1 cellular context compared by ENCODE assay signal in the genomic region with DNA sequence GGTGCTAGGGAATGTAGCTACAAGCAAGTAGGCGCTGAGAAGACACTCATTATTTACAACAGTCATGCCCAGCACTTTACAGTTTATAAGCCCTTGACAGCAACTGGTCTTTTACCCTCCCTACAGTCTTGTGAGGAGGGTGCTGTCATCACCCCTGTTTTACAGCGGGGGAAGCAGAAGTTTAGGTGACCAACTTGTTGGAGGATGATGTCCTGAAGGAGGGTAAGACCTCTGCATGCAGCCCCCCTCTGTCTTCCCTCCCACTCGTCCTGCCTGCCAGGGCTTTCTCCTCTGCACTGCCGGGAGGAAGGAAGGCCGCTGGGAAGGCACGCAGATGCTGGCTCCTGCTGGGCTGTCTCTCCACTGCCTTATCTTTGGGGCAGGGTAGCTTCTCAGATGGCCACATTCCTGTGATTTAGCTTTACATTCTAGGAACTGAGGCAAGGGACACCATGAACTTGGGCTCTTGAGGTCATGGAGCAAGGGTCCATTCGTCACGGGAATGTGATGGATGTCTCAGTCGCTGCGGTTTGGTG.
A peak's percentile ranks its signal among the peaks of the same experiment; 100 is the strongest.
TF ChIP-seq lines count a peak whose summit lies in the region.

No MANE protein-coding gene starts in this region.

TF ChIP-seq in HepG2, 621 proteins besides CTCF, POLR2A, EP300 and RAD21 (continued from another document):
- no peak for TF ChIP-seq REL (CRISPR knock-in tag; conservative IDR thresholded peaks at IDR 0.05)
- peak; percentile 16; the same call in 1 of the 2 replicates for TF ChIP-seq RXRB (CRISPR knock-in tag; IDR thresholded peaks at IDR 0.05; ENCODE audit: borderline replicate concordance)
- TF ChIP-seq HNRNPLL (IDR thresholded peaks at IDR 0.05; ENCODE audit: low read depth, low read length, poor library complexity, severe bottlenecking), result no peak
- no peak for TF ChIP-seq CENPX (CRISPR knock-in tag; IDR thresholded peaks at IDR 0.05)
- TF ChIP-seq SIN3B (IDR thresholded peaks at IDR 0.05; ENCODE audit: low read length), result no peak
- TF ChIP-seq PTBP1 (IDR thresholded peaks at IDR 0.05; ENCODE audit: low read depth, low read length, poor library complexity, severe bottlenecking), result no peak
- TF ChIP-seq ZNF564 (CRISPR knock-in tag; IDR thresholded peaks at IDR 0.05), result no peak
- no peak for TF ChIP-seq ZNF552 (CRISPR knock-in tag; IDR thresholded peaks at IDR 0.05; ENCODE audit: borderline replicate concordance)
- TF ChIP-seq KAT7 (CRISPR knock-in tag; IDR thresholded peaks at IDR 0.05; ENCODE audit: borderline replicate concordance), result 0 out of 2 replicates have a peak, but pooled peaks have one; percentile 13
- 0 out of 2 replicates have a peak, but pooled peaks have one; percentile 56 for TF ChIP-seq AKAP8 (CRISPR knock-in tag; IDR thresholded peaks at IDR 0.05)
- TF ChIP-seq NR2C2 (CRISPR knock-in tag; IDR thresholded peaks at IDR 0.05; ENCODE audit: borderline replicate concordance), result no peak
- peak; percentile 17; the same call in 1 of the 2 replicates for TF ChIP-seq ZNF205 (CRISPR knock-in tag; IDR thresholded peaks at IDR 0.05)
- TF ChIP-seq GATAD2A (CRISPR knock-in tag; IDR thresholded peaks at IDR 0.05), result no peak
- TF ChIP-seq ZFYVE20 (CRISPR knock-in tag; IDR thresholded peaks at IDR 0.05; ENCODE audit: borderline replicate concordance, low read depth), result no peak
- no peak; a peak in 1 of 4 replicates for TF ChIP-seq NR2F1 (CRISPR knock-in tag; IDR thresholded peaks at IDR 0.05)
- TF ChIP-seq ZBTB49 (CRISPR knock-in tag; IDR thresholded peaks at IDR 0.05; ENCODE audit: borderline replicate concordance), result no peak
- TF ChIP-seq KDM4B (CRISPR knock-in tag; IDR thresholded peaks at IDR 0.05), result no peak
- TF ChIP-seq ZC3H4 (CRISPR knock-in tag; IDR thresholded peaks at IDR 0.05; ENCODE audit: borderline replicate concordance), result peak; percentile 80; the same call in 1 of the 2 replicates
- no peak; the same call in 1 of the 2 replicates for TF ChIP-seq ARNTL (CRISPR knock-in tag; IDR thresholded peaks at IDR 0.05)
- 0 out of 2 replicates have a peak, but pooled peaks have one; percentile 38 for TF ChIP-seq SIX4 (CRISPR knock-in tag; IDR thresholded peaks at IDR 0.05)
- TF ChIP-seq KDM3A (CRISPR knock-in tag; IDR thresholded peaks at IDR 0.05; ENCODE audit: low read depth), result 0 out of 2 replicates have a peak, but pooled peaks have one; percentile 53
- peak; percentile 48; the same call in 1 of the 2 replicates for TF ChIP-seq ZNF44 (CRISPR knock-in tag; IDR thresholded peaks at IDR 0.05)
- TF ChIP-seq ZNF121 (CRISPR knock-in tag; IDR thresholded peaks at IDR 0.05), result no peak
- no peak; the same call in 1 of the 2 replicates for TF ChIP-seq CBX5 (CRISPR knock-in tag; IDR thresholded peaks at IDR 0.05; ENCODE audit: borderline replicate concordance)
- TF ChIP-seq FOXJ3 (CRISPR knock-in tag; IDR thresholded peaks at IDR 0.05; ENCODE audit: borderline replicate concordance), result no peak
- TF ChIP-seq, protein P1, sequence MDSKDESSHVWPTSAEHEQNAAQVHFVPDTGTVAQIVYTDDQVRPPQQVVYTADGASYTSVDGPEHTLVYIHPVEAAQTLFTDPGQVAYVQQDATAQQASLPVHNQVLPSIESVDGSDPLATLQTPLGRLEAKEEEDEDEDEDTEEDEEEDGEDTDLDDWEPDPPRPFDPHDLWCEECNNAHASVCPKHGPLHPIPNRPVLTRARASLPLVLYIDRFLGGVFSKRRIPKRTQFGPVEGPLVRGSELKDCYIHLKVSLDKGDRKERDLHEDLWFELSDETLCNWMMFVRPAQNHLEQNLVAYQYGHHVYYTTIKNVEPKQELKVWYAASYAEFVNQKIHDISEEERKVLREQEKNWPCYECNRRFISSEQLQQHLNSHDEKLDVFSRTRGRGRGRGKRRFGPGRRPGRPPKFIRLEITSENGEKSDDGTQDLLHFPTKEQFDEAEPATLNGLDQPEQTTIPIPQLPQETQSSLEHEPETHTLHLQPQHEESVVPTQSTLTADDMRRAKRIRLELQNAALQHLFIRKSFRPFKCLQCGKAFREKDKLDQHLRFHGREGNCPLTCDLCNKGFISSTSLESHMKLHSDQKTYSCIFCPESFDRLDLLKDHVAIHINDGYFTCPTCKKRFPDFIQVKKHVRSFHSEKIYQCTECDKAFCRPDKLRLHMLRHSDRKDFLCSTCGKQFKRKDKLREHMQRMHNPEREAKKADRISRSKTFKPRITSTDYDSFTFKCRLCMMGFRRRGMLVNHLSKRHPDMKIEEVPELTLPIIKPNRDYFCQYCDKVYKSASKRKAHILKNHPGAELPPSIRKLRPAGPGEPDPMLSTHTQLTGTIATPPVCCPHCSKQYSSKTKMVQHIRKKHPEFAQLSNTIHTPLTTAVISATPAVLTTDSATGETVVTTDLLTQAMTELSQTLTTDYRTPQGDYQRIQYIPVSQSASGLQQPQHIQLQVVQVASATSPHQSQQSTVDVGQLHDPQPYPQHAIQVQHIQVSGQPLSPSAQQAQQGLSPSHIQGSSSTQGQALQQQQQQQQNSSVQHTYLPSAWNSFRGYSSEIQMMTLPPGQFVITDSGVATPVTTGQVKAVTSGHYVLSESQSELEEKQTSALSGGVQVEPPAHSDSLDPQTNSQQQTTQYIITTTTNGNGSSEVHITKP (CRISPR knock-in tag; IDR thresholded peaks at IDR 0.05; ENCODE audit: low read depth), result no peak
